Comparison of ENCODE assay signal across 9 cellular contexts in genomic region chr15:45378913-45379262, GRCh38. TPM values are rescaled to one million over a fixed set of nuclear protein-coding genes. Genes with fewer than 3 reads are reported as not detected.
DNase-seq lines count a peak whose midpoint lies in the region; ATAC-seq, FAIRE-seq and TF ChIP-seq lines count a peak whose summit lies in the region.
"Had no signal": no experiment of that assay in that cellular context is flagged by ENCODE, and none has a peak within 500 bp of the region (broad histone marks: within the 10 kb centered on the region; RNA-seq: fewer than 3 reads in every experiment).

No MANE protein-coding gene starts in this region.

- H3K9me3 ChIP-seq in CD8-positive, alpha-beta memory T cell (ENCODE audit: low read length): no peaks in the 10 kb centered on the region
- H3K9me3 ChIP-seq in PC-9 (ENCODE audit: insufficient read depth, low read depth) (no peaks in the 10 kb centered on the region), pancreas (no peaks in the 10 kb centered on the region)

- ATAC-seq in pancreas (peak; percentile 56 to 64 (median 58)), HG02588 (IDR thresholded peaks at IDR 0.05; ENCODE audit: unreplicated experiment) (no peak)

- CTCF ChIA-PET in CD8-positive, alpha-beta memory T cell (lab: Charles Lee): no interaction called here
- CTCF ChIA-PET in PC-9 (lab: Charles Lee): no interaction called here

- peaks cover 0 to 2% (median 0%) of the 10 kb centered on the region in 5 donors for H3K9me3 Mint-ChIP-seq in CD8-positive, alpha-beta memory T cell

- no TSS peak for BruUV-seq in PC-9 (replicated peaks; lab: Mats Ljungman, UMichigan)

- peaks cover 55 to 70% of the 10 kb centered on the region in 2 donors for H3K27me3 Mint-ChIP-seq in CD8-positive, alpha-beta memory T cell

- no peaks in the 10 kb centered on the region for H3K9me2 ChIP-seq in PC-9 (ENCODE audit: insufficient read depth)

- no peak overlapping the region for H3K27ac Mint-ChIP-seq in CD8-positive, alpha-beta memory T cell

- H3K4me2 ChIP-seq in PC-9: peak overlapping the region; percentile 89

- DNase-seq in CD8-positive, alpha-beta memory T cell: no peak
- DNase-seq in PC-9: no peak
- peak; percentile 2 for DNase-seq in fibroblast of the aortic adventitia (ENCODE audit: low read depth)
- peak in 4 of 6 donors; percentile 82 to 88 (median 85) for DNase-seq in pancreas
- DNase-seq in SKM-1 treated with dmso at 0.1 percent for 144 hours (lab: John Stamatoyannopoulos, UW; ENCODE audit: unreplicated experiment): no peak
- DNase-seq in SW480 (ENCODE audit: low spot score): no peak
- DNase-seq in DMS53 (lab: John Stamatoyannopoulos, UW): no peak

- H4K20me1 ChIP-seq in PC-9 (ENCODE audit: insufficient read depth): no peaks in the 10 kb centered on the region

- H3K36me3 ChIP-seq in CD8-positive, alpha-beta memory T cell (ENCODE audit: insufficient read depth, low read length): no peaks in the 10 kb centered on the region
- H3K36me3 ChIP-seq in PC-9 (ENCODE audit: low read depth): no peaks in the 10 kb centered on the region
- H3K36me3 ChIP-seq in pancreas: peaks cover 0 to 12% (median 12%) of the 10 kb centered on the region in 3 donors

- H3K27ac ChIP-seq in CD8-positive, alpha-beta memory T cell (ENCODE audit: low read depth, low read length): no peak overlapping the region
- H3K27ac ChIP-seq in PC-9 (no peak overlapping the region), pancreas (peak overlapping the region; percentile 87 to 98 (median 94))

- peaks cover 30% of the 10 kb centered on the region for H3K27me3 ChIP-seq in CD8-positive, alpha-beta memory T cell (ENCODE audit: insufficient read depth, low read length, poor library complexity, severe bottlenecking)
- H3K27me3 ChIP-seq in PC-9 (ENCODE audit: insufficient read depth, low read depth): no peaks in the 10 kb centered on the region
- H3K27me3 ChIP-seq in pancreas: no peaks in the 10 kb centered on the region

- H3K4me3 Mint-ChIP-seq in CD8-positive, alpha-beta memory T cell: peak overlapping the region; percentile 18 to 76 (median 70)

- no peak for FAIRE-seq in pancreas (lab: Jason Lieb, UNC)

- TF ChIP-seq CTCF in PC-9 (conservative IDR thresholded peaks at IDR 0.05) (no peak), fibroblast of the aortic adventitia (IDR thresholded peaks at IDR 0.05; ENCODE audit: insufficient read depth, low read length) (no peak), pancreas (IDR thresholded peaks at IDR 0.05) (no peak)

- WGBS in pancreas, 2 donors: 7 to 10% methylated on average over 11 of the region's 11 CpGs

- no peaks in the 10 kb centered on the region for H3K79me2 ChIP-seq in PC-9 (ENCODE audit: low read depth)

- H3K36me3 Mint-ChIP-seq in CD8-positive, alpha-beta memory T cell: peaks cover 0 to 3% (median 0%) of the 10 kb centered on the region in 3 donors

- H3K4me1 Mint-ChIP-seq in CD8-positive, alpha-beta memory T cell: peaks cover 14 to 22% (median 22%) of the 10 kb centered on the region in 3 donors

- peak overlapping the region; percentile 57 for H3K4me3 ChIP-seq in CD8-positive, alpha-beta memory T cell (ENCODE audit: low read length)
- peak overlapping the region; percentile 57; the same call in 1 of the 2 replicates for H3K4me3 ChIP-seq in PC-9
- no peak overlapping the region for H3K4me3 ChIP-seq in fibroblast of the aortic adventitia (ENCODE audit: low read depth, low read length)
- peak overlapping the region; percentile 74 to 93 (median 88) for H3K4me3 ChIP-seq in pancreas

- H3F3A ChIP-seq in PC-9 (ENCODE audit: insufficient read depth, low read depth): 0 out of 2 replicates have a peak, but pooled peaks cover 7% of the 10 kb centered on the region

- intact Hi-C loops in PC-9 (cut with micrococcal nuclease; ENCODE audit: unreplicated experiment): loop anchor here (1.0 kb wide), 1 partner anchor 72 kb away; no protein-coding TSS in a partner anchor
- intact Hi-C loops in pancreas (cut with DNase I): no loop called here

- peaks cover 11% of the 10 kb centered on the region for H3K4me1 ChIP-seq in CD8-positive, alpha-beta memory T cell (ENCODE audit: insufficient read depth, low read length)
- H3K4me1 ChIP-seq in PC-9 (replicated peaks; ENCODE audit: insufficient read depth): no peaks in the 10 kb centered on the region
- peaks cover 0 to 32% (median 0%) of the 10 kb centered on the region in 3 donors for H3K4me1 ChIP-seq in pancreas

- 0 out of 2 replicates have a peak overlapping the region, but pooled peaks have one; percentile 33 for H2AFZ ChIP-seq in PC-9

- POLR2A ChIA-PET in CD8-positive, alpha-beta memory T cell (lab: Charles Lee): no interaction called here
- POLR2A ChIA-PET in PC-9 (lab: Charles Lee; ENCODE audit: unreplicated experiment): no interaction called here

RNA-seq across cellular contexts. Expression of gene GATM, which starts 0.5 kb away (rescaled TPM):
- total RNA-seq in CD8-positive, alpha-beta memory T cell: 1 to 10 TPM; 1.9 to 2.4 TPM
- 0.43 TPM for polyA plus RNA-seq in CD8-positive, alpha-beta memory T cell
- total RNA-seq in PC-9 (2021) (9.8 and 10.0 TPM in 2 replicates), fibroblast of the aortic adventitia (ENCODE audit: low replicate concordance) (0.18 and 0.57 TPM in 2 replicates), pancreas (1,000 to 10,000 TPM in 4 of 6 donors, 100 to 1,000 TPM in 2; 862 to 1,576 (median 1,249) TPM)
- 100 to 1,000 TPM; 343 to 367 TPM for polyA plus RNA-seq in pancreas
- total RNA-seq: HT1080 had no signal

Comparison
In these comparisons a context has a peak if more than half of its experiments do, and no peak if none do; other contexts are left out.
1. DNase-seq: peak in fibroblast of the aortic adventitia (single experiment) and pancreas (4 of 6); none in CD8-positive, alpha-beta memory T cell (0 of 5), PC-9 (0 of 2), SKM-1 treated with dmso at 0.1 percent for 144 hours (single experiment), SW480 (single experiment) and DMS53 (single experiment).
2. H3K27ac ChIP-seq: peak in pancreas (4 of 4); none in CD8-positive, alpha-beta memory T cell (single experiment) and PC-9 (single experiment).
3. RNA of gene GATM, which starts 0.5 kb away (total RNA-seq): 862 to 1,576 TPM in pancreas; 9.8 to 10.0 TPM in PC-9, 1.9 to 2.4 TPM in CD8-positive, alpha-beta memory T cell and 0.18 to 0.57 TPM in fibroblast of the aortic adventitia; every median in the first group is over 10 times any median in the second.